Comparison of ENCODE assay signal across 22 cellular contexts in genomic region chr14:21279783-21280182, GRCh38. TPM values are rescaled to one million over a fixed set of nuclear protein-coding genes. Genes with fewer than 3 reads are reported as not detected.
"Had no signal": no experiment of that assay in that cellular context is flagged by ENCODE, and none has a peak within 500 bp of the region (broad histone marks: within the 10 kb centered on the region; RNA-seq: fewer than 3 reads in every experiment).

TSS of gene RPGRIP1 (plus strand) at chr14:21280083. CDS start at chr14:21287977, 7,894 bp downstream.

- FAIRE-seq: HTR-8/SVneo, RCC 7860 had no signal

- DNase-seq: KBM-7, MV-4-11, NCI-H1048, NCI-H1105, NCI-H1417, NCI-H1436 treated with DMSO at 0.1 percent for 48 hours, NCI-H1694 treated with DMSO at 0.1 percent for 48 hours, NCI-H1930, NCI-H2081, NCI-H2107, NCI-H226, NCI-H446, NCI-H510A, NCI-H526, RPMI8226, SHP77 had no signal

- H3K27ac ChIP-seq: HL-60 had no signal

- ATAC-seq: SK-N-SH treated with all-trans-retinoic acid at 6 μM for 48 hours had no signal

RNA-seq across cellular contexts. Expression of gene RPGRIP1, which starts in this region (rescaled TPM):
- total RNA-seq: LHCN-M2, MCF 10A had no signal
